Comparison of ENCODE assay signal across 1 cellular context in the genomic region with DNA sequence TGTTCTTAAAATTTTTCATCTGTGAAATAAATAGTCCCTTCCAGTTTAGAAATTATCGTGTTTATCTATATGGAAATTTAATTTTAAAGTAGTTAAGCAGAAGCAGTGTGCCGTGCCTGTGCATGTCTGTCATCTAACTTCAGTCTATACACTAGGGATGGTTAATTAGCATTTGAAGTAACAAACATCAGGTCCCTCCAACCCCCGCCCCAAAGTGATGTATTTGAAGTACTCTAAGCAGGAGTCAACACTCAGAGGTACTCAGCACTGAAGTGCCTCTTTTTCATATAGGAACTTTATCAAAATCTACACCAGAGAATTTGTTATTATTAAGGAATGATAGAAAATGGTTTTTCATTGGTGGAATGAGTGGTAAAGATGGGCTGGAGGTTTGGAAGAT.
TF ChIP-seq lines count a peak whose summit lies in the region.

No MANE protein-coding gene starts in this region.

TF ChIP-seq in GM12878, 131 proteins besides CTCF, POLR2A, EP300 and RAD21 (continued from another document):
- TF ChIP-seq, protein P1, sequence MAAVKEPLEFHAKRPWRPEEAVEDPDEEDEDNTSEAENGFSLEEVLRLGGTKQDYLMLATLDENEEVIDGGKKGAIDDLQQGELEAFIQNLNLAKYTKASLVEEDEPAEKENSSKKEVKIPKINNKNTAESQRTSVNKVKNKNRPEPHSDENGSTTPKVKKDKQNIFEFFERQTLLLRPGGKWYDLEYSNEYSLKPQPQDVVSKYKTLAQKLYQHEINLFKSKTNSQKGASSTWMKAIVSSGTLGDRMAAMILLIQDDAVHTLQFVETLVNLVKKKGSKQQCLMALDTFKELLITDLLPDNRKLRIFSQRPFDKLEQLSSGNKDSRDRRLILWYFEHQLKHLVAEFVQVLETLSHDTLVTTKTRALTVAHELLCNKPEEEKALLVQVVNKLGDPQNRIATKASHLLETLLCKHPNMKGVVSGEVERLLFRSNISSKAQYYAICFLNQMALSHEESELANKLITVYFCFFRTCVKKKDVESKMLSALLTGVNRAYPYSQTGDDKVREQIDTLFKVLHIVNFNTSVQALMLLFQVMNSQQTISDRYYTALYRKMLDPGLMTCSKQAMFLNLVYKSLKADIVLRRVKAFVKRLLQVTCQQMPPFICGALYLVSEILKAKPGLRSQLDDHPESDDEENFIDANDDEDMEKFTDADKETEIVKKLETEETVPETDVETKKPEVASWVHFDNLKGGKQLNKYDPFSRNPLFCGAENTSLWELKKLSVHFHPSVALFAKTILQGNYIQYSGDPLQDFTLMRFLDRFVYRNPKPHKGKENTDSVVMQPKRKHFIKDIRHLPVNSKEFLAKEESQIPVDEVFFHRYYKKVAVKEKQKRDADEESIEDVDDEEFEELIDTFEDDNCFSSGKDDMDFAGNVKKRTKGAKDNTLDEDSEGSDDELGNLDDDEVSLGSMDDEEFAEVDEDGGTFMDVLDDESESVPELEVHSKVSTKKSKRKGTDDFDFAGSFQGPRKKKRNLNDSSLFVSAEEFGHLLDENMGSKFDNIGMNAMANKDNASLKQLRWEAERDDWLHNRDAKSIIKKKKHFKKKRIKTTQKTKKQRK (IDR thresholded peaks at IDR 0.05; ENCODE audit: low read depth, low read length), result no peak
- TF ChIP-seq BHLHE40 (IDR thresholded peaks at IDR 0.05; ENCODE audit: borderline replicate concordance in 1 of 2, low read depth in 2 of 2, low read length in 1 of 2) (no peak), SRF (IDR thresholded peaks at IDR 0.05; ENCODE audit: low read depth in 2 of 2, low read length in 2 of 2) (no peak), HDAC2 (IDR thresholded peaks at IDR 0.05) (no peak)
